1 cellular context compared by ENCODE assay signal in the genomic region with DNA sequence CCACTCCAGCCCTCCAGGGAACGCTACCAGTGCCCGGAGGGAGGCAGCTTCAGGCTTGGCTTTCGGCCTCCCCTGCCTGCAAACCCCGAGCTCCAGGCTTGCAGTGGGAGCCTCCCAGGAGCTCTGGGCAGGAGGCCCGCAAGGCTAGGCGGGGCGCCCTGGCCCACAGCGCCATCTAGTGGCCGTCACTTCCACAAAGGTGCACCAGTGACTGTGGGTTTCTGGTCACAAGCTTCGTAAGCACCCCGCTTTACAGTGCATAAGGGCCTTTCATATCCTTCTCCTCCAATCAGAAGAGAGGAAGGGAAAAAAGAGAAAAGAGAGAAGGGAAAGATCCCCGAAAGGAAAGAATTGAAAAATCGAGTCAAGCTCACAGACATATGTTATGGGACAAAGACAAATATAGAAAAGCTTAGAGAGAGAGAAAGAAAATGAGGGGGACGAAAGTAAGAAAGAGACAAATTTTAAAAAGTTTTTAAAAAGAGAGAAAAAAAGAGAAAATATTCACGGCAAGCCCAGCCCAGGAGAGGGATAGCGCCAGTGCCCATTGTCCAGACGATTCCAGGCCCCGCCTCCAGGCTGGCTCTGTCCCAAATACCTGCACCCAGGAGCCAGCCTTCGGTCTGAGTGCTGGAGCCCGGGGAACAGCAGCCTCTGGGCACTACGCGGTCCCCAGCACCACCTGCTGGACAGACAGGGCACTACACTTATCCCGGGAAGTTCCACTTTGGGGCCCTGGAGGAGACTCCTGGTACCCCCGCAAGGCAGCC.
TF ChIP-seq lines count a peak whose summit lies in the region.

No MANE protein-coding gene starts in this region.

TF ChIP-seq in HEK293, 187 proteins besides CTCF, POLR2A, EP300 and RAD21 (continued from another document):
- TF ChIP-seq, protein P1, sequence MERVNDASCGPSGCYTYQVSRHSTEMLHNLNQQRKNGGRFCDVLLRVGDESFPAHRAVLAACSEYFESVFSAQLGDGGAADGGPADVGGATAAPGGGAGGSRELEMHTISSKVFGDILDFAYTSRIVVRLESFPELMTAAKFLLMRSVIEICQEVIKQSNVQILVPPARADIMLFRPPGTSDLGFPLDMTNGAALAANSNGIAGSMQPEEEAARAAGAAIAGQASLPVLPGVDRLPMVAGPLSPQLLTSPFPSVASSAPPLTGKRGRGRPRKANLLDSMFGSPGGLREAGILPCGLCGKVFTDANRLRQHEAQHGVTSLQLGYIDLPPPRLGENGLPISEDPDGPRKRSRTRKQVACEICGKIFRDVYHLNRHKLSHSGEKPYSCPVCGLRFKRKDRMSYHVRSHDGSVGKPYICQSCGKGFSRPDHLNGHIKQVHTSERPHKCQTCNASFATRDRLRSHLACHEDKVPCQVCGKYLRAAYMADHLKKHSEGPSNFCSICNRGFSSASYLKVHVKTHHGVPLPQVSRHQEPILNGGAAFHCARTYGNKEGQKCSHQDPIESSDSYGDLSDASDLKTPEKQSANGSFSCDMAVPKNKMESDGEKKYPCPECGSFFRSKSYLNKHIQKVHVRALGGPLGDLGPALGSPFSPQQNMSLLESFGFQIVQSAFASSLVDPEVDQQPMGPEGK (tag by site-specific recombination; IDR thresholded peaks at IDR 0.05) = no peak; the same call in 1 of the 2 replicates
- TF ChIP-seq ZNF624 (tag by site-specific recombination; IDR thresholded peaks at IDR 0.05) = no peak
- no peak for TF ChIP-seq GFI1B (tag by site-specific recombination; IDR thresholded peaks at IDR 0.05)
- peak; percentile 93 for TF ChIP-seq PRDM1 (tag by site-specific recombination; IDR thresholded peaks at IDR 0.05)
- TF ChIP-seq ZNF549 (tag by site-specific recombination; IDR thresholded peaks at IDR 0.05) = no peak
- TF ChIP-seq ZNF211 (tag by site-specific recombination; IDR thresholded peaks at IDR 0.05; ENCODE audit: low read depth) = no peak
- no peak; the same call in 1 of the 2 replicates for TF ChIP-seq ZNF558 (tag by site-specific recombination; IDR thresholded peaks at IDR 0.05)
- no peak for TF ChIP-seq OVOL3 (tag by site-specific recombination; IDR thresholded peaks at IDR 0.05)
- TF ChIP-seq ZBTB8A (tag by site-specific recombination; IDR thresholded peaks at IDR 0.05) = peak; percentile 29; the same call in 1 of the 2 replicates
- TF ChIP-seq ZNF391 (tag by site-specific recombination; IDR thresholded peaks at IDR 0.05; ENCODE audit: borderline replicate concordance, low read depth) = no peak; the same call in 1 of the 2 replicates
- TF ChIP-seq FEZF1 (tag by site-specific recombination; IDR thresholded peaks at IDR 0.05) = no peak
- TF ChIP-seq TCF7L2 (IDR thresholded peaks at IDR 0.05; ENCODE audit: borderline replicate concordance, low read depth, low read length) = no peak
- no peak for TF ChIP-seq ZNF596 (tag by site-specific recombination; IDR thresholded peaks at IDR 0.05)
- TF ChIP-seq ZNF426 (tag by site-specific recombination; IDR thresholded peaks at IDR 0.05) = no peak
- TF ChIP-seq ZNF112 (tag by site-specific recombination; IDR thresholded peaks at IDR 0.05) = no peak
- TF ChIP-seq, protein P2, sequence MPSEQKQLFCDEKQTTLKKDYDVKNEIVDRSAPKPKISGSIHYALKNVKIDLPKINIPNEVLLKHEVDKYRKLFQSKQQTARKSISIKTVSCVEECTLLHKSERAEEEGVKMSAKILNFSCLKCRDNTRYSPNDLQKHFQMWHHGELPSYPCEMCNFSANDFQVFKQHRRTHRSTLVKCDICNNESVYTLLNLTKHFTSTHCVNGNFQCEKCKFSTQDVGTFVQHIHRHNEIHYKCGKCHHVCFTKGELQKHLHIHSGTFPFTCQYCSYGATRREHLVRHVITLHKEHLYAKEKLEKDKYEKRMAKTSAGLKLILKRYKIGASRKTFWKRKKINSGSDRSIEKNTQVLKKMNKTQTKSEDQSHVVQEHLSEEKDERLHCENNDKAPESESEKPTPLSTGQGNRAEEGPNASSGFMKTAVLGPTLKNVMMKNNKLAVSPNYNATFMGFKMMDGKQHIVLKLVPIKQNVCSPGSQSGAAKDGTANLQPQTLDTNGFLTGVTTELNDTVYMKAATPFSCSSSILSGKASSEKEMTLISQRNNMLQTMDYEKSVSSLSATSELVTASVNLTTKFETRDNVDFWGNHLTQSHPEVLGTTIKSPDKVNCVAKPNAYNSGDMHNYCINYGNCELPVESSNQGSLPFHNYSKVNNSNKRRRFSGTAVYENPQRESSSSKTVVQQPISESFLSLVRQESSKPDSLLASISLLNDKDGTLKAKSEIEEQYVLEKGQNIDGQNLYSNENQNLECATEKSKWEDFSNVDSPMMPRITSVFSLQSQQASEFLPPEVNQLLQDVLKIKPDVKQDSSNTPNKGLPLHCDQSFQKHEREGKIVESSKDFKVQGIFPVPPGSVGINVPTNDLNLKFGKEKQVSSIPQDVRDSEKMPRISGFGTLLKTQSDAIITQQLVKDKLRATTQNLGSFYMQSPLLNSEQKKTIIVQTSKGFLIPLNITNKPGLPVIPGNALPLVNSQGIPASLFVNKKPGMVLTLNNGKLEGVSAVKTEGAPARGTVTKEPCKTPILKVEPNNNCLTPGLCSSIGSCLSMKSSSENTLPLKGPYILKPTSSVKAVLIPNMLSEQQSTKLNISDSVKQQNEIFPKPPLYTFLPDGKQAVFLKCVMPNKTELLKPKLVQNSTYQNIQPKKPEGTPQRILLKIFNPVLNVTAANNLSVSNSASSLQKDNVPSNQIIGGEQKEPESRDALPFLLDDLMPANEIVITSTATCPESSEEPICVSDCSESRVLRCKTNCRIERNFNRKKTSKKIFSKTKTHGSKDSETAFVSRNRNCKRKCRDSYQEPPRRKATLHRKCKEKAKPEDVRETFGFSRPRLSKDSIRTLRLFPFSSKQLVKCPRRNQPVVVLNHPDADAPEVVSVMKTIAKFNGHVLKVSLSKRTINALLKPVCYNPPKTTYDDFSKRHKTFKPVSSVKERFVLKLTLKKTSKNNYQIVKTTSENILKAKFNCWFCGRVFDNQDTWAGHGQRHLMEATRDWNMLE (tag by site-specific recombination; conservative IDR thresholded peaks at IDR 0.05; ENCODE audit: low read depth) = no peak; the same call in 1 of the 2 replicates
- TF ChIP-seq ZNF776 (tag by site-specific recombination; IDR thresholded peaks at IDR 0.05; ENCODE audit: borderline replicate concordance) = no peak
- TF ChIP-seq ZNF416 (tag by site-specific recombination; IDR thresholded peaks at IDR 0.05) = no peak
